Comparison of ENCODE assay signal across 12 cellular contexts in the genomic region with DNA sequence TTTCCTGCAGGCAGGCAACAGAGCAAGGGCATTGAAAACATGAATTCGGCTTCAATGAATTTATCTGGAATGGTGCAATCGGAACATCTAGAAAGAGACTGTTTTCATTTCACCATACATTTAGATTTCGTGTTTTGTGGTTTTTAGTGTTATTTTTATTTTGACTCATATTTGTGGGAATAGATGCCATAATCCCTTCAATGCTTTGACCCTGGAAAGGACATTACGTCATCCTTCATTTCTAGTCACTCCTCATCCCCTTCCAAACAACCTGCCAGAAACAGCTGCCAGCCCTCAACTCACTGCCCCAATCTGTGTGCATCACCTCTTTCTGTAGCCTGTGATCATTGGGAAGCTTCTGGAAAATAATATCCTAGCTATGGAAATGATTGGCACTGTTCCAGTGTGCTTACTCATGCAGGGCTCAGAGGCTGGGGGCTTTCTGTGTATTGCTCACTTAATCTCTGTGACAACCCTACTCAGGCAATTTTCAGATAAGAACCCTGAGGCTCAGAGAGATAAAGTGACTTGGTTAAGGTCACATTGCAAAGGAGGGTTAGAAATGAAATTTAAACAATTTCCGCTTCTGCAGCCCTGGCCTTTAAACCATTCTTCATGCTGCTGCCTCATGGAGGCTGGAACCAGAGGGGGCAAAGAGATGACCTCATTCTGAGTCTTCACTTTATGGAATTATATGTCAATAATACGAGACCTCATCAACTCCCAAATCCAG. TPM values are rescaled to one million over a fixed set of nuclear protein-coding genes. Genes with fewer than 3 reads are reported as not detected.
DNase-seq lines count a peak whose midpoint lies in the region; ATAC-seq, FAIRE-seq and TF ChIP-seq lines count a peak whose summit lies in the region.
"Had no signal": no experiment of that assay in that cellular context is flagged by ENCODE, and none has a peak within 500 bp of the region (broad histone marks: within the 10 kb centered on the region; RNA-seq: fewer than 3 reads in every experiment).

No MANE protein-coding gene starts in this region.

- H3K27ac Mint-ChIP-seq in HFFc6, result no peak overlapping the region

- peaks cover 42% of the 10 kb centered on the region for H3K27me3 Mint-ChIP-seq in HFFc6 (ENCODE audit: insufficient read depth)

- intact Hi-C loops in posterior vena cava (cut with DNase I), result no loop called here

- no peak overlapping the region; the same call in 1 of the 2 replicates for H3K4me3 Mint-ChIP-seq in HFFc6

- no peak for TF ChIP-seq CTCF in HFFc6 (IDR thresholded peaks at IDR 0.05)

- ATAC-seq in HG03039 (IDR thresholded peaks at IDR 0.05; ENCODE audit: unreplicated experiment), result no peak

- no peaks in the 10 kb centered on the region for H3K36me3 Mint-ChIP-seq in HFFc6 (ENCODE audit: low read depth)

- peak; percentile 66 for DNase-seq in HFFc6
- DNase-seq in RCC 7860 (ENCODE audit: low spot score), result peak; percentile 52
- DNase-seq in dermis blood vessel endothelial cell, result peak; percentile 93
- peak; percentile 75 for DNase-seq in posterior vena cava (ENCODE audit: low spot score)
- DNase-seq in stimulated activated CD8-positive, alpha-beta memory T cell treated with anti-CD3 and anti-CD28 coated beads, Interleukin-4, amount 100 ng/mL, for 48 hours, result no peak
- no peak for DNase-seq in NCI-H1092 treated with DMSO at 0.1 percent for 48 hours (lab: John Stamatoyannopoulos, UW)
- no peak for DNase-seq in activated CD4-positive, alpha-beta T cell treated with anti-CD3 and anti-CD28 coated beads, Interleukin-2, amount 50 U/mL, for 1 hour
- DNase-seq: central memory CD4-positive, alpha-beta T cell; NCI-H2107; stimulated activated CD4-positive, alpha-beta T cell treated with anti-CD3 and anti-CD28 coated beads, Interleukin-2, amount 100 ng/mL, for 48 hours; testis had no signal

- no peaks in the 10 kb centered on the region for H3K9me3 Mint-ChIP-seq in HFFc6

- peaks cover 20% of the 10 kb centered on the region for H3K4me1 Mint-ChIP-seq in HFFc6 (ENCODE audit: low read depth)

- FAIRE-seq in RCC 7860 (lab: Jason Lieb, UNC), result no peak

RNA-seq across cellular contexts. Expression of a gene that starts 9.5 kb away (rescaled TPM):
- 1 to 10 TPM; 1.9 to 4.9 (median 3.6) TPM for total RNA-seq in HFFc6 (2021; fragmentation: NEBNext Ultra II Directional; extraction: Animal tissue kit (Norgen Biotek cat#: 25700))
- 26.3 and 33.4 TPM in 2 replicates for total RNA-seq in dermis blood vessel endothelial cell
- 10 to 100 TPM; 30.3 to 35.5 TPM for total RNA-seq in posterior vena cava

Comparison
In these comparisons a context has a peak if more than half of its experiments do, and no peak if none do; other contexts are left out.
1. DNase-seq: peak in HFFc6 (single experiment), RCC 7860 (single experiment), dermis blood vessel endothelial cell (single experiment) and posterior vena cava (single experiment); none in stimulated activated CD8-positive, alpha-beta memory T cell treated with anti-CD3 and anti-CD28 coated beads, Interleukin-4, amount 100 ng/mL, for 48 hours (single experiment), NCI-H1092 treated with DMSO at 0.1 percent for 48 hours (single experiment) and activated CD4-positive, alpha-beta T cell treated with anti-CD3 and anti-CD28 coated beads, Interleukin-2, amount 50 U/mL, for 1 hour (single experiment).